14 cellular contexts compared by ENCODE assay signal in genomic region chr1:220788146-220788545, GRCh38. TPM values are rescaled to one million over a fixed set of nuclear protein-coding genes. Genes with fewer than 3 reads are reported as not detected.
A peak's percentile ranks its signal among the peaks of the same experiment; 100 is the strongest.
DNase-seq lines count a peak whose midpoint lies in the region; ATAC-seq, FAIRE-seq and TF ChIP-seq lines count a peak whose summit lies in the region.
"Had no signal": no experiment of that assay in that cellular context is flagged by ENCODE, and none has a peak within 500 bp of the region (broad histone marks: within the 10 kb centered on the region; RNA-seq: fewer than 3 reads in every experiment).

No MANE protein-coding gene starts in this region.

- CTCF ChIA-PET in PC-3 (lab: Charles Lee) (interaction anchor here (0.9 to 3.3 kb wide), 2 partner anchors 11 to 55 kb away, joined by 4 to 26 read pairs; no protein-coding TSS in a partner anchor), HepG2 (lab: Yijun Ruan, JAX; ENCODE audit: low intra/inter-chr PET ratio, low total read pairs) (no interaction called here)

- no peak for ATAC-seq in GM23338
- ATAC-seq in PC-3: no peak; the same call in 1 of the 2 replicates
- no peak for ATAC-seq in HepG2
- ATAC-seq in GM19452 (IDR thresholded peaks at IDR 0.05; ENCODE audit: unreplicated experiment): no peak
- ATAC-seq in HG02852 (IDR thresholded peaks at IDR 0.05; ENCODE audit: unreplicated experiment): no peak
- ATAC-seq: gastrocnemius medialis; stimulated activated memory B cell treated with anti-CD40 and anti-IgM and Interleukin-4, amounts not matched to agents 10 μg/mL and 1 μg/mL and 100 μg/mL, for 72 hours had no signal

- H3K4me2 ChIP-seq in GM23338 (peak overlapping the region; percentile 79), PC-3 (ENCODE audit: low read length) (peak overlapping the region; percentile 85), HepG2 (ENCODE audit: low read depth, low read length) (peak overlapping the region; percentile 88)
- H3K4me2 ChIP-seq: SK-N-SH had no signal

- BruUV-seq in PC-3 (replicated peaks; lab: Mats Ljungman, UMichigan) (no TSS peak), HepG2 (replicated peaks; lab: Mats Ljungman, UMichigan) (no TSS peak)

- intact Hi-C loops in PC-3 (cut with micrococcal nuclease) (loop anchor here (5.0 to 10.0 kb wide), 2 partner anchors 553 to 1924 kb away; partner anchors contain the start of genes AIDA and BROX), HepG2 (cut with micrococcal nuclease; ENCODE audit: unreplicated experiment) (loop anchor here (5.0 kb wide), 1 partner anchor 1829 kb away; the partner anchor contains the start of gene MIA3), sigmoid colon (cut with DNase I) (no loop called here)

- H3K4me1 Mint-ChIP-seq in GM23338: peaks cover 15% of the 10 kb centered on the region
- no peaks in the 10 kb centered on the region for H3K4me1 Mint-ChIP-seq in activated naive CD8-positive, alpha-beta T cell treated with anti-CD3 and anti-CD28 coated beads for 36 hours
- H3K4me1 Mint-ChIP-seq: CD4-positive, CD25-positive, alpha-beta regulatory T cell had no signal

- H3K27ac ChIP-seq in GM23338 (ENCODE audit: low read depth) (no peak overlapping the region), PC-3 (ENCODE audit: low read length) (peak overlapping the region; percentile 90), HepG2 (ENCODE audit: extremely low read length, insufficient read depth, low read length) (peak overlapping the region; percentile 96), sigmoid colon (peak overlapping the region; percentile 22 to 83 (median 80))

- peaks cover 17% of the 10 kb centered on the region for H3K36me3 Mint-ChIP-seq in GM23338 (ENCODE audit: low read depth)
- H3K36me3 Mint-ChIP-seq in activated naive CD8-positive, alpha-beta T cell treated with anti-CD3 and anti-CD28 coated beads for 36 hours: no peaks in the 10 kb centered on the region
- H3K36me3 Mint-ChIP-seq: CD4-positive, CD25-positive, alpha-beta regulatory T cell had no signal

- no peak for TF ChIP-seq POLR2A in HepG2 (IDR thresholded peaks at IDR 0.05; ENCODE audit: insufficient read depth in 1 of 2, low read depth in 2 of 2, low read length in 2 of 2)
- no peak for TF ChIP-seq POLR2A in sigmoid colon (IDR thresholded peaks at IDR 0.05)

- H3K79me2 ChIP-seq in GM23338 (replicated peaks; ENCODE audit: insufficient read depth): peaks cover 34% of the 10 kb centered on the region
- peaks cover 26% of the 10 kb centered on the region for H3K79me2 ChIP-seq in PC-3 (ENCODE audit: low read length)
- H3K79me2 ChIP-seq in HepG2 (ENCODE audit: insufficient read depth, low read length): peaks cover 23% of the 10 kb centered on the region

- peak; percentile 28 for FAIRE-seq in HepG2 (lab: Jason Lieb, UNC)

- in situ Hi-C loops in HepG2 (cut with HindIII; ENCODE audit: extremely low pct_ligation_motif_present, low pct_unique_long_range_greater_than_20kb): loop anchor here (10.0 to 25.0 kb wide), 2 partner anchors 251 to 513 kb away; partner anchors contain the start of genes MARK1 and RAB3GAP2

- 28% methylated on average over 4 of the region's 9 CpGs for WGBS in HepG2 (ENCODE audit: low lambda C conversion rate)
- 31 to 69% methylated on average over 9 of the region's 9 CpGs for WGBS in sigmoid colon, 2 donors

- H3K27me3 Mint-ChIP-seq in GM23338 (ENCODE audit: insufficient read depth, low read depth, poor library complexity): peaks cover 5% of the 10 kb centered on the region
- H3K27me3 Mint-ChIP-seq in activated naive CD8-positive, alpha-beta T cell treated with anti-CD3 and anti-CD28 coated beads for 36 hours: peaks cover 55% of the 10 kb centered on the region

- H3K9me3 ChIP-seq in PC-3 (ENCODE audit: low read length): no peaks in the 10 kb centered on the region
- H3K9me3 ChIP-seq in HepG2 (ENCODE audit: low read length): no peaks in the 10 kb centered on the region
- H3K9me3 ChIP-seq in sigmoid colon: no peaks in the 10 kb centered on the region
- H3K9me3 ChIP-seq: gastrocnemius medialis, SK-N-SH had no signal

- DNase-seq in GM23338 (ENCODE audit: low spot score) (no peak), PC-3 (peak; percentile 79), HepG2 (ENCODE audit: low spot score) (peak; percentile 21), sigmoid colon (peak; percentile 68)
- DNase-seq in activated naive CD8-positive, alpha-beta T cell treated with anti-CD3 and anti-CD28 coated beads for 36 hours: no peak
- DNase-seq: activated B cell treated with CpG ODN at 0.5 μM for 24 hours; amniotic stem cell; CD4-positive, CD25-positive, alpha-beta regulatory T cell; gastrocnemius medialis; MM.1S; SK-N-SH had no signal

- H3K9me3 Mint-ChIP-seq in GM23338: no peaks in the 10 kb centered on the region
- no peaks in the 10 kb centered on the region for H3K9me3 Mint-ChIP-seq in activated naive CD8-positive, alpha-beta T cell treated with anti-CD3 and anti-CD28 coated beads for 36 hours
- H3K9me3 Mint-ChIP-seq: CD4-positive, CD25-positive, alpha-beta regulatory T cell; stimulated activated memory B cell treated with anti-CD40 and anti-IgM and Interleukin-4, amounts not matched to agents 10 μg/mL and 1 μg/mL and 100 μg/mL, for 72 hours had no signal

- peak overlapping the region; percentile 61 for H3K4me3 ChIP-seq in GM23338
- peak overlapping the region; percentile 65 for H3K4me3 ChIP-seq in PC-3 (ENCODE audit: low read length)
- peak overlapping the region; percentile 60 to 79 (median 64) for H3K4me3 ChIP-seq in HepG2 (replicated peaks in 1 of 3; ENCODE audit: insufficient read depth in 1 of 3, low read depth in 2 of 3, low read length in 3 of 3)
- H3K4me3 ChIP-seq in sigmoid colon: peak overlapping the region in 2 of 4 donors; percentile 66 to 78

- H3K4me1 ChIP-seq in GM23338 (ENCODE audit: insufficient read depth) (peaks cover 16% of the 10 kb centered on the region), PC-3 (ENCODE audit: insufficient read depth, low read length) (peaks cover 47% of the 10 kb centered on the region), HepG2 (ENCODE audit: insufficient read depth, low read length) (peaks cover 40% of the 10 kb centered on the region), sigmoid colon (peaks cover 0 to 36% (median 23%) of the 10 kb centered on the region in 4 donors)

- no peak for TF ChIP-seq RAD21 in HepG2 (CRISPR knock-in tag; IDR thresholded peaks at IDR 0.05)

- H2AFZ ChIP-seq in GM23338: no peak overlapping the region
- H2AFZ ChIP-seq in PC-3 (ENCODE audit: low read length): peak overlapping the region; percentile 5; the same call in 1 of the 2 replicates
- no peak overlapping the region for H2AFZ ChIP-seq in HepG2 (ENCODE audit: low read length)

- POLR2A ChIA-PET in PC-3 (lab: Charles Lee; ENCODE audit: unreplicated experiment) (interaction anchor here (0.8 kb wide), 1 partner anchor 652 kb away, joined by 3 read pairs; no protein-coding TSS in a partner anchor), HepG2 (lab: Yijun Ruan, JAX) (interaction anchor here (3.7 kb wide), 1 partner anchor 41 kb away, joined by 19 read pairs; the partner anchor contains the start of gene MTARC2)

- H3K9me2 ChIP-seq in GM23338 (ENCODE audit: insufficient read depth) (no peaks in the 10 kb centered on the region), PC-3 (replicated peaks; ENCODE audit: low read length) (no peaks in the 10 kb centered on the region)
- H3K9me2 ChIP-seq: SK-N-SH had no signal

- TF ChIP-seq EP300 in HepG2 (IDR thresholded peaks at IDR 0.05; ENCODE audit: low read depth in 2 of 2, low read length in 2 of 2): no peak
- TF ChIP-seq EP300 in HepG2 (CRISPR knock-in tag; IDR thresholded peaks at IDR 0.05; ENCODE audit: borderline replicate concordance): no peak
- no peak for TF ChIP-seq EP300 in sigmoid colon (IDR thresholded peaks at IDR 0.05)

- H3K27ac Mint-ChIP-seq in GM23338: no peak overlapping the region
- H3K27ac Mint-ChIP-seq in activated naive CD8-positive, alpha-beta T cell treated with anti-CD3 and anti-CD28 coated beads for 36 hours: no peak overlapping the region
- H3K27ac Mint-ChIP-seq: activated B cell treated with CpG ODN at 0.5 μM for 24 hours; CD4-positive, CD25-positive, alpha-beta regulatory T cell; stimulated activated memory B cell treated with anti-CD40 and anti-IgM and Interleukin-4, amounts not matched to agents 10 μg/mL and 1 μg/mL and 100 μg/mL, for 72 hours had no signal

- H4K20me1 ChIP-seq in GM23338 (replicated peaks; ENCODE audit: insufficient read depth) (peaks cover 20% of the 10 kb centered on the region), PC-3 (ENCODE audit: low read length) (no peaks in the 10 kb centered on the region), HepG2 (ENCODE audit: insufficient read depth, low read length) (no peaks in the 10 kb centered on the region; the same call in 1 of the 2 replicates)

- H3K4me3 Mint-ChIP-seq in GM23338: peak overlapping the region; percentile 88
- H3K4me3 Mint-ChIP-seq in activated naive CD8-positive, alpha-beta T cell treated with anti-CD3 and anti-CD28 coated beads for 36 hours: no peak overlapping the region
- H3K4me3 Mint-ChIP-seq: CD4-positive, CD25-positive, alpha-beta regulatory T cell; stimulated activated memory B cell treated with anti-CD40 and anti-IgM and Interleukin-4, amounts not matched to agents 10 μg/mL and 1 μg/mL and 100 μg/mL, for 72 hours had no signal

- H3F3A ChIP-seq in GM23338 (replicated peaks; ENCODE audit: low read depth): no peaks in the 10 kb centered on the region
- peaks cover 8% of the 10 kb centered on the region for H3F3A ChIP-seq in PC-3 (ENCODE audit: low read length, unreplicated experiment)

- TF ChIP-seq CTCF in GM23338 (conservative IDR thresholded peaks at IDR 0.05; ENCODE audit: low read depth in 2 of 2) (no peak), PC-3 (conservative IDR thresholded peaks at IDR 0.05; ENCODE audit: low read depth, low read length) (no peak), HepG2 (CRISPR knock-in tag; IDR thresholded peaks at IDR 0.05) (no peak), sigmoid colon (IDR thresholded peaks at IDR 0.05) (no peak)

- H3K36me3 ChIP-seq in GM23338 (ENCODE audit: insufficient read depth): 0 out of 2 replicates have a peak, but pooled peaks cover 6% of the 10 kb centered on the region
- peaks cover 22% of the 10 kb centered on the region for H3K36me3 ChIP-seq in PC-3 (ENCODE audit: low read depth, low read length)
- H3K36me3 ChIP-seq in HepG2 (replicated peaks in 1 of 2; ENCODE audit: control insufficient read depth in 1 of 2, insufficient read depth in 2 of 2, low read length in 2 of 2): 0 out of 5 replicates have a peak, but pooled peaks cover 2 to 8% of the 10 kb centered on the region in 2 experiments
- H3K36me3 ChIP-seq in sigmoid colon: peaks cover 0 to 2% (median 0%) of the 10 kb centered on the region in 4 donors

- H3K27me3 ChIP-seq in GM23338 (ENCODE audit: insufficient read depth): no peaks in the 10 kb centered on the region
- no peaks in the 10 kb centered on the region for H3K27me3 ChIP-seq in PC-3 (ENCODE audit: low read length)
- no peaks in the 10 kb centered on the region for H3K27me3 ChIP-seq in HepG2 (ENCODE audit: control insufficient read depth in 1 of 2, insufficient read depth in 2 of 2, low read length in 2 of 2)
- no peaks in the 10 kb centered on the region for H3K27me3 ChIP-seq in sigmoid colon
- H3K27me3 ChIP-seq: gastrocnemius medialis had no signal

- H3K9ac ChIP-seq in PC-3 (ENCODE audit: low read length): peak overlapping the region; percentile 87
- H3K9ac ChIP-seq in HepG2 (ENCODE audit: insufficient read depth, low read depth, low read length): peak overlapping the region; percentile 76
- H3K9ac ChIP-seq: SK-N-SH had no signal

RNA-seq across cellular contexts. Expression of gene MTARC1, which starts 1.4 kb away (rescaled TPM):
- total RNA-seq in GM23338 (2014; rRNA removed; shearing (Covaris generic)): 29.7 and 33.9 TPM in 2 replicates
- polyA plus RNA-seq in GM23338 (2016; fragmentation: Nextera tagmentation; extraction: Ambion mirVana) (33.2 and 34.6 TPM in 2 replicates), HepG2 (2011; rRNA removed) (14.5 and 19.4 TPM in 2 replicates), sigmoid colon (10 to 100 TPM in 2 of 3 donors, 1 to 10 TPM in 1; 8.6 to 31.4 (median 15.6) TPM)
- total RNA-seq in PC-3 (2014; rRNA removed) (48.5 and 50.2 TPM in 2 replicates), HepG2 (2016; rRNA removed; fragmentation: Illumina TruSeq; extraction: Trizol) (64.2 and 106 TPM in 2 replicates), sigmoid colon (10 to 100 TPM in 2 of 4 donors, 1 to 10 TPM in 2; 5.3 to 13.2 (median 8.6) TPM)
- 38.0 and 39.6 TPM in 2 replicates for total RNA-seq in HepG2 (2016; cell fraction: cytosol; rRNA removed; fragmentation: Illumina TruSeq; extraction: Trizol; ENCODE audit: low read depth)
- 66.5 and 107 TPM in 2 replicates for total RNA-seq in HepG2 (2016; cell fraction: insoluble cytoplasmic fraction; rRNA removed; fragmentation: Illumina TruSeq; extraction: Trizol)
- total RNA-seq in HepG2 (2016; cell fraction: membrane; rRNA removed; fragmentation: Illumina TruSeq; extraction: Trizol): 79.2 and 83.1 TPM in 2 replicates
- 83.0 and 88.1 TPM in 2 replicates for total RNA-seq in HepG2 (2016; cell fraction: nucleus; rRNA removed; fragmentation: Illumina TruSeq; extraction: Trizol)
- polyA plus RNA-seq in HepG2 (2011; cell fraction: cytosol; rRNA removed): 12.9 and 14.1 TPM in 2 replicates
- 13.7 and 15.3 TPM in 2 replicates for polyA plus RNA-seq in HepG2 (2011; cell fraction: nucleus; rRNA removed)
- 25.7 and 31.2 TPM in 2 replicates for polyA plus RNA-seq in HepG2 (2012)
- polyA plus RNA-seq in HepG2 (2016; cell fraction: cytosol; fragmentation: Illumina TruSeq; extraction: Trizol; ENCODE audit: low read depth): 34.9 and 40.2 TPM in 2 replicates
- 65.6 and 68.7 TPM in 2 replicates for polyA plus RNA-seq in HepG2 (2016; cell fraction: insoluble cytoplasmic fraction; fragmentation: Illumina TruSeq; extraction: Trizol; ENCODE audit: low read depth)
- polyA plus RNA-seq in HepG2 (2016; cell fraction: membrane; fragmentation: Illumina TruSeq; extraction: Trizol; ENCODE audit: low read depth): 63.9 and 64.4 TPM in 2 replicates
- polyA plus RNA-seq in HepG2 (2016; cell fraction: nucleus; fragmentation: Illumina TruSeq; extraction: Trizol; ENCODE audit: insufficient read depth, low read depth): 147 and 150 TPM in 2 replicates
- polyA minus RNA-seq in HepG2 (2011; rRNA and poly(A)+ RNA removed; ENCODE audit: low replicate concordance): 11.9 and 104 TPM in 2 replicates
- 11.5 and 17.2 TPM in 2 replicates for polyA minus RNA-seq in HepG2 (2011; cell fraction: cytosol; rRNA and poly(A)+ RNA removed)
- 12.9 and 14.5 TPM in 2 replicates for polyA minus RNA-seq in HepG2 (2011; cell fraction: nucleus; rRNA and poly(A)+ RNA removed)
- total RNA-seq in activated naive CD8-positive, alpha-beta T cell treated with anti-CD3 and anti-CD28 coated beads for 36 hours: under 1 TPM in 1 of 2 experiments, not detected in 1; 0.33 TPM
- total RNA-seq: CD4-positive, CD25-positive, alpha-beta regulatory T cell had no signal
- polyA plus RNA-seq: CD4-positive, CD25-positive, alpha-beta regulatory T cell had no signal

RNA-seq across cellular contexts. Expression of gene MTARC2, which starts 40.0 kb away (rescaled TPM):
- total RNA-seq in GM23338 (2014; rRNA removed; shearing (Covaris generic)): 4.1 and 4.3 TPM in 2 replicates
- polyA plus RNA-seq in GM23338 (2016; fragmentation: Nextera tagmentation; extraction: Ambion mirVana): 7.7 and 8.0 TPM in 2 replicates
- 13.3 and 17.7 TPM in 2 replicates for total RNA-seq in PC-3 (2014; rRNA removed)
- 4.7 and 10.1 TPM in 2 replicates for total RNA-seq in HepG2 (2016; rRNA removed; fragmentation: Illumina TruSeq; extraction: Trizol)
- total RNA-seq in HepG2 (2016; cell fraction: cytosol; rRNA removed; fragmentation: Illumina TruSeq; extraction: Trizol; ENCODE audit: low read depth): 3.8 and 5.3 TPM in 2 replicates
- total RNA-seq in HepG2 (2016; cell fraction: insoluble cytoplasmic fraction; rRNA removed; fragmentation: Illumina TruSeq; extraction: Trizol): 5.8 and 12.4 TPM in 2 replicates
- total RNA-seq in HepG2 (2016; cell fraction: membrane; rRNA removed; fragmentation: Illumina TruSeq; extraction: Trizol): 3.3 and 3.6 TPM in 2 replicates
- 12.5 and 15.1 TPM in 2 replicates for total RNA-seq in HepG2 (2016; cell fraction: nucleus; rRNA removed; fragmentation: Illumina TruSeq; extraction: Trizol)
- 8.5 and 13.6 TPM in 2 replicates for polyA plus RNA-seq in HepG2 (2011; rRNA removed)
- 4.1 and 4.6 TPM in 2 replicates for polyA plus RNA-seq in HepG2 (2011; cell fraction: cytosol; rRNA removed)
- polyA plus RNA-seq in HepG2 (2011; cell fraction: nucleus; rRNA removed): 31.2 and 40.2 TPM in 2 replicates
- polyA plus RNA-seq in HepG2 (2012): 7.1 and 10.6 TPM in 2 replicates
- polyA plus RNA-seq in HepG2 (2016; cell fraction: cytosol; fragmentation: Illumina TruSeq; extraction: Trizol; ENCODE audit: low read depth): 0.75 and 1.5 TPM in 2 replicates
- 5.2 and 6.9 TPM in 2 replicates for polyA plus RNA-seq in HepG2 (2016; cell fraction: insoluble cytoplasmic fraction; fragmentation: Illumina TruSeq; extraction: Trizol; ENCODE audit: low read depth)
- 1.3 and 2.5 TPM in 2 replicates for polyA plus RNA-seq in HepG2 (2016; cell fraction: membrane; fragmentation: Illumina TruSeq; extraction: Trizol; ENCODE audit: low read depth)
- 31.0 and 32.3 TPM in 2 replicates for polyA plus RNA-seq in HepG2 (2016; cell fraction: nucleus; fragmentation: Illumina TruSeq; extraction: Trizol; ENCODE audit: insufficient read depth, low read depth)
- 11.1 and 13.8 TPM in 2 replicates for polyA minus RNA-seq in HepG2 (2011; rRNA and poly(A)+ RNA removed; ENCODE audit: low replicate concordance)
- polyA minus RNA-seq in HepG2 (2011; cell fraction: cytosol; rRNA and poly(A)+ RNA removed): 4.9 and 5.2 TPM in 2 replicates
- 15.8 and 19.9 TPM in 2 replicates for polyA minus RNA-seq in HepG2 (2011; cell fraction: nucleus; rRNA and poly(A)+ RNA removed)
- 10 to 100 TPM; 11.4 to 22.7 (median 18.8) TPM for total RNA-seq in sigmoid colon
- 10 to 100 TPM in 1 of 3 donors, 1 to 10 TPM in 2; 4.8 to 11.9 (median 6.0) TPM for polyA plus RNA-seq in sigmoid colon
- total RNA-seq in activated naive CD8-positive, alpha-beta T cell treated with anti-CD3 and anti-CD28 coated beads for 36 hours: not detected
- total RNA-seq: CD4-positive, CD25-positive, alpha-beta regulatory T cell had no signal
- polyA plus RNA-seq: CD4-positive, CD25-positive, alpha-beta regulatory T cell had no signal

Comparison
In these comparisons a context has a peak if more than half of its experiments do, and no peak if none do; other contexts are left out.
1. DNase-seq: peak in PC-3 (single experiment), HepG2 (single experiment) and sigmoid colon (single experiment); none in GM23338 (single experiment) and activated naive CD8-positive, alpha-beta T cell treated with anti-CD3 and anti-CD28 coated beads for 36 hours (single experiment).
2. RNA of gene MTARC1, which starts 1.4 kb away (total RNA-seq): 38.0 to 107 TPM in HepG2, 48.5 to 50.2 TPM in PC-3, 29.7 to 33.9 TPM in GM23338 and 5.3 to 13.2 TPM in sigmoid colon; 0.33 TPM in activated naive CD8-positive, alpha-beta T cell treated with anti-CD3 and anti-CD28 coated beads for 36 hours; every median in the first group is over 4 times any median in the second.
3. Peak in every context shown above with its lines, with median percentiles within 50 percentile points of each other: H3K4me2 ChIP-seq.